In genomic region chr3:11593318-11594034, GRCh38 we compare ENCODE assay signal across 15 cellular contexts. TPM values are rescaled to one million over a fixed set of nuclear protein-coding genes. Genes with fewer than 3 reads are reported as not detected.
DNase-seq lines count a peak whose midpoint lies in the region; ATAC-seq and TF ChIP-seq lines count a peak whose summit lies in the region.
"Had no signal": no experiment of that assay in that cellular context is flagged by ENCODE, and none has a peak within 500 bp of the region (broad histone marks: within the 10 kb centered on the region; RNA-seq: fewer than 3 reads in every experiment).

No MANE protein-coding gene starts in this region.

- POLR2A ChIA-PET in naive thymus-derived CD8-positive, alpha-beta T cell (lab: Charles Lee): no interaction called here

- peak overlapping the region; percentile 2 for H3K27ac Mint-ChIP-seq in endodermal cell
- peak overlapping the region in 5 of 10 donors; percentile 7 to 66 (median 40) for H3K27ac Mint-ChIP-seq in naive thymus-derived CD8-positive, alpha-beta T cell

- intact Hi-C loops in Right ventricle myocardium inferior (cut with DNase I) (no loop called here), vagina (cut with DNase I) (no loop called here)

- H3K4me3 ChIP-seq in right atrium auricular region: no peak overlapping the region
- H3K4me3 ChIP-seq in endodermal cell (ENCODE audit: low read length): no peak overlapping the region
- no peak overlapping the region for H3K4me3 ChIP-seq in osteoblast (ENCODE audit: insufficient read depth, low read length)
- no peak overlapping the region for H3K4me3 ChIP-seq in vagina
- H3K4me3 ChIP-seq: spleen had no signal

- H3K27ac ChIP-seq in right atrium auricular region (peak overlapping the region; percentile 75 to 85), endodermal cell (ENCODE audit: low read depth, low read length) (peak overlapping the region; percentile 31), osteoblast (ENCODE audit: low read depth, low read length) (peak overlapping the region; percentile 90), vagina (peak overlapping the region; percentile 88)

- no peaks in the 10 kb centered on the region for H3K27me3 Mint-ChIP-seq in endodermal cell (ENCODE audit: insufficient read depth)
- H3K27me3 Mint-ChIP-seq in naive thymus-derived CD8-positive, alpha-beta T cell: no peaks in the 10 kb centered on the region
- H3K27me3 Mint-ChIP-seq: IgD-negative memory B cell had no signal

- H3K4me2 ChIP-seq in osteoblast (ENCODE audit: insufficient read depth, low read length): no peak overlapping the region

- peaks cover 0 to 70% of the 10 kb centered on the region in 2 donors for H3K4me1 ChIP-seq in right atrium auricular region
- H3K4me1 ChIP-seq in endodermal cell (ENCODE audit: control insufficient read depth, insufficient read depth, low read length): peaks cover 39% of the 10 kb centered on the region
- H3K4me1 ChIP-seq in osteoblast (ENCODE audit: insufficient read depth, low read length): peaks cover 34% of the 10 kb centered on the region
- peaks cover 57% of the 10 kb centered on the region for H3K4me1 ChIP-seq in vagina

- peaks cover 52% of the 10 kb centered on the region for H3K4me1 Mint-ChIP-seq in endodermal cell
- peaks cover 32 to 65% (median 44%) of the 10 kb centered on the region in 4 donors for H3K4me1 Mint-ChIP-seq in naive thymus-derived CD8-positive, alpha-beta T cell

- no peak for DNase-seq in right atrium auricular region (ENCODE audit: low spot score)
- DNase-seq in Right ventricle myocardium inferior (ENCODE audit: missing footprints): no peak
- DNase-seq in endodermal cell: peak; percentile 62
- DNase-seq in osteoblast (ENCODE audit: insufficient read length, low spot score, missing footprints): no peak
- DNase-seq in vagina (ENCODE audit: extremely low spot score in 2 of 2): peak in 1 of 2 donors; percentile 22
- DNase-seq in naive thymus-derived CD8-positive, alpha-beta T cell: no peak
- DNase-seq: activated CD4-positive, CD25-positive, alpha-beta regulatory T cell; COR-L47; immature natural killer cell; NCI-H1092; NCI-H2227 treated with DMSO at 0.1 percent for 48 hours; spleen had no signal

- TF ChIP-seq POLR2A in vagina (IDR thresholded peaks at IDR 0.05): no peak

- no peak overlapping the region for H3K9ac ChIP-seq in endodermal cell (ENCODE audit: extremely low read depth, low read length, poor library complexity, severe bottlenecking)

- no peaks in the 10 kb centered on the region for H3K36me3 ChIP-seq in right atrium auricular region
- peaks cover 6% of the 10 kb centered on the region for H3K36me3 ChIP-seq in endodermal cell (ENCODE audit: control insufficient read depth, insufficient read depth, low read length)
- peaks cover 29% of the 10 kb centered on the region for H3K36me3 ChIP-seq in osteoblast (ENCODE audit: insufficient read depth, low read length)
- H3K36me3 ChIP-seq in vagina: no peaks in the 10 kb centered on the region

- peaks cover 93% of the 10 kb centered on the region for H3K79me2 ChIP-seq in osteoblast (ENCODE audit: insufficient read depth, low read length)

- no peak overlapping the region for H2AFZ ChIP-seq in osteoblast (ENCODE audit: low read length)

- peaks cover 17% of the 10 kb centered on the region for H4K20me1 ChIP-seq in osteoblast (ENCODE audit: insufficient read depth, low read length)

- H3K9me3 Mint-ChIP-seq in endodermal cell: peaks cover 23% of the 10 kb centered on the region
- no peaks in the 10 kb centered on the region for H3K9me3 Mint-ChIP-seq in naive thymus-derived CD8-positive, alpha-beta T cell
- H3K9me3 Mint-ChIP-seq: immature natural killer cell had no signal

- no peak for ATAC-seq in Right ventricle myocardium inferior
- no peak for ATAC-seq in GM21360 (IDR thresholded peaks at IDR 0.05; ENCODE audit: unreplicated experiment)
- ATAC-seq in HG03196 (IDR thresholded peaks at IDR 0.05; ENCODE audit: unreplicated experiment): no peak
- no peak for ATAC-seq in naive thymus-derived CD8-positive, alpha-beta T cell

- TF ChIP-seq CTCF in right atrium auricular region (IDR thresholded peaks at IDR 0.05) (no peak), endodermal cell (conservative IDR thresholded peaks at IDR 0.05) (no peak), osteoblast (IDR thresholded peaks at IDR 0.05; ENCODE audit: extremely low read depth, low read depth, low read length) (no peak), vagina (IDR thresholded peaks at IDR 0.05) (no peak)

- H3K4me3 Mint-ChIP-seq in endodermal cell: no peak overlapping the region
- peak overlapping the region in 1 of 10 donors; percentile 10 for H3K4me3 Mint-ChIP-seq in naive thymus-derived CD8-positive, alpha-beta T cell
- H3K4me3 Mint-ChIP-seq: IgD-negative memory B cell, immature natural killer cell had no signal

- H3K9me3 ChIP-seq in right atrium auricular region (no peaks in the 10 kb centered on the region), endodermal cell (ENCODE audit: control insufficient read depth, low read length) (peaks cover 14% of the 10 kb centered on the region), osteoblast (ENCODE audit: low read depth, low read length) (no peaks in the 10 kb centered on the region), vagina (no peaks in the 10 kb centered on the region)
- H3K9me3 ChIP-seq: spleen had no signal

- 39 to 40% methylated on average over 9 of the region's 10 CpGs for WGBS in endodermal cell (ENCODE audit: insufficient coverage in 1 of 2, insufficient read length in 1 of 2), 2 experiments

- H3K27me3 ChIP-seq in right atrium auricular region (no peaks in the 10 kb centered on the region), endodermal cell (ENCODE audit: control insufficient read depth, insufficient read depth, low read length, poor library complexity, severe bottlenecking) (no peaks in the 10 kb centered on the region), osteoblast (ENCODE audit: insufficient read depth, low read length) (no peaks in the 10 kb centered on the region), vagina (no peaks in the 10 kb centered on the region)
- H3K27me3 ChIP-seq: spleen had no signal

- H3K36me3 Mint-ChIP-seq in endodermal cell (ENCODE audit: low read depth): peaks cover 34% of the 10 kb centered on the region
- peaks cover 3 to 50% (median 26%) of the 10 kb centered on the region in 3 donors for H3K36me3 Mint-ChIP-seq in naive thymus-derived CD8-positive, alpha-beta T cell

RNA-seq across cellular contexts. Expression of gene VGLL4, which starts 50.2 kb away (rescaled TPM):
- total RNA-seq in right atrium auricular region: 10 to 100 TPM; 30.2 to 64.6 TPM
- 26.8 TPM for total RNA-seq in Right ventricle myocardium inferior
- total RNA-seq in endodermal cell: 10 to 100 TPM; 47.5 to 49.7 TPM
- 77.0 TPM for polyA plus RNA-seq in endodermal cell (2013, experiment 1 of 2)
- polyA plus RNA-seq in endodermal cell (2013, experiment 2 of 2): 77.0 TPM
- total RNA-seq in osteoblast: 58.0 and 68.8 TPM in 2 replicates
- total RNA-seq in vagina: 99.4 TPM
- 10 to 100 TPM; 28.9 to 31.3 TPM for total RNA-seq in naive thymus-derived CD8-positive, alpha-beta T cell
- 10 to 100 TPM; 19.3 to 25.7 (median 20.5) TPM for polyA plus RNA-seq in naive thymus-derived CD8-positive, alpha-beta T cell

Comparison
In these comparisons a context has a peak if more than half of its experiments do, and no peak if none do; other contexts are left out.
1. H3K27ac ChIP-seq: peak in every context shown above with its lines; median percentile 90 in osteoblast; 88 in vagina; 80 in right atrium auricular region; 31 in endodermal cell.